Comparison of ENCODE assay signal across 11 cellular contexts in genomic region chr17:2173005-2173404, GRCh38.
DNase-seq lines count a peak whose midpoint lies in the region; ATAC-seq, FAIRE-seq and TF ChIP-seq lines count a peak whose summit lies in the region.
"Had no signal": no experiment of that assay in that cellular context is flagged by ENCODE, and none has a peak within 500 bp of the region (broad histone marks: within the 10 kb centered on the region; RNA-seq: fewer than 3 reads in every experiment).

No MANE protein-coding gene starts in this region.

- FAIRE-seq in astrocyte (lab: Jason Lieb, UNC): no peak

- peaks cover 13% of the 10 kb centered on the region for H3K36me3 ChIP-seq in astrocyte (ENCODE audit: insufficient read depth, low read length)
- H3K36me3 ChIP-seq in heart right ventricle: peaks cover 0 to 48% (median 0%) of the 10 kb centered on the region in 9 donors
- no peaks in the 10 kb centered on the region for H3K36me3 ChIP-seq in rectal smooth muscle tissue (ENCODE audit: control insufficient read depth, insufficient read depth, low read length)

- DNase-seq in ELR (ENCODE audit: low read depth): peak; percentile 54
- peak; percentile 72 for DNase-seq in astrocyte (ENCODE audit: low read depth)
- peak in 1 of 2 donors; percentile 48 for DNase-seq in heart right ventricle
- no peak for DNase-seq in NCI-H1930 (lab: John Stamatoyannopoulos, UW)
- DNase-seq: activated CD4-positive, CD25-positive, alpha-beta regulatory T cell treated with anti-CD3 and anti-CD28 coated beads, Interleukin-2, amount 50 U/mL, for 72 hours; NCI-H69 had no signal

- H3K4me3 ChIP-seq in astrocyte (ENCODE audit: insufficient read depth, low read depth, low read length) (no peak overlapping the region), heart right ventricle (peak overlapping the region in 2 of 10 donors; percentile 20 to 35), rectal smooth muscle tissue (ENCODE audit: low read length) (no peak overlapping the region)

- intact Hi-C loops in heart right ventricle (cut with DNase I): loop anchor here in 9 of 10 donors (2.0 to 10.0 kb wide), 12 partner anchors 34 to 222 kb away; partner anchors contain the start of gene HIC1 (in 4 of the 9)

- peak overlapping the region; percentile 96 for H3K27ac Mint-ChIP-seq in astrocyte (ENCODE audit: unreplicated experiment)
- H3K27ac Mint-ChIP-seq: activated naive CD8-positive, alpha-beta T cell had no signal

- no peaks in the 10 kb centered on the region for H3K27me3 Mint-ChIP-seq in astrocyte (ENCODE audit: low read depth, unreplicated experiment)
- H3K27me3 Mint-ChIP-seq: activated naive CD8-positive, alpha-beta T cell had no signal

- H3K9me3 ChIP-seq in astrocyte (ENCODE audit: insufficient read depth, low read depth, low read length) (no peaks in the 10 kb centered on the region), heart right ventricle (no peaks in the 10 kb centered on the region)

- peaks cover 57% of the 10 kb centered on the region for H3K4me1 ChIP-seq in astrocyte (ENCODE audit: insufficient read depth, low read length)
- H3K4me1 ChIP-seq in heart right ventricle: peaks cover 42 to 90% (median 72%) of the 10 kb centered on the region in 9 donors
- peaks cover 64% of the 10 kb centered on the region for H3K4me1 ChIP-seq in rectal smooth muscle tissue (ENCODE audit: control insufficient read depth, insufficient read depth, low read length)

- H3K27me3 ChIP-seq in astrocyte (ENCODE audit: insufficient read depth, low read length) (no peaks in the 10 kb centered on the region), heart right ventricle (no peaks in the 10 kb centered on the region), rectal smooth muscle tissue (ENCODE audit: control insufficient read depth, insufficient read depth, low read length) (no peaks in the 10 kb centered on the region)

- ATAC-seq in heart right ventricle (peak in 6 of 8 donors; percentile 32 to 72 (median 47)), HG03135 (IDR thresholded peaks at IDR 0.05; ENCODE audit: unreplicated experiment) (no peak), GM18907 (IDR thresholded peaks at IDR 0.05; ENCODE audit: unreplicated experiment) (no peak), GM19328 (IDR thresholded peaks at IDR 0.05; ENCODE audit: unreplicated experiment) (no peak)

- H4K20me1 ChIP-seq in astrocyte (ENCODE audit: insufficient read depth, low read length): no peaks in the 10 kb centered on the region

- no peak overlapping the region for H3K4me3 Mint-ChIP-seq in astrocyte (ENCODE audit: unreplicated experiment)
- H3K4me3 Mint-ChIP-seq: activated naive CD8-positive, alpha-beta T cell had no signal

- peaks cover 26% of the 10 kb centered on the region for H3K79me2 ChIP-seq in astrocyte (ENCODE audit: insufficient read depth, low read length)

- H3K9me3 Mint-ChIP-seq in astrocyte (ENCODE audit: unreplicated experiment): no peaks in the 10 kb centered on the region

- H3K4me2 ChIP-seq in astrocyte (ENCODE audit: low read length): peak overlapping the region; percentile 83

- peaks cover 33% of the 10 kb centered on the region for H3K36me3 Mint-ChIP-seq in astrocyte (ENCODE audit: low read depth, unreplicated experiment)

- no peak overlapping the region for H2AFZ ChIP-seq in astrocyte (ENCODE audit: low read depth, low read length)

- TF ChIP-seq CTCF in astrocyte (IDR thresholded peaks at IDR 0.05; ENCODE audit: insufficient read depth, low read depth, low read length) (no peak), heart right ventricle (IDR thresholded peaks at IDR 0.05) (no peak)

- H3K4me1 Mint-ChIP-seq in astrocyte (ENCODE audit: low read depth, unreplicated experiment): peaks cover 66% of the 10 kb centered on the region

- 30 to 39% methylated on average over 1 of the region's 1 CpG for WGBS in heart right ventricle, 2 donors

- H3K9ac ChIP-seq in astrocyte (ENCODE audit: low read length) (peak overlapping the region; percentile 94), rectal smooth muscle tissue (ENCODE audit: low read length) (no peak overlapping the region)

- H3K27ac ChIP-seq in astrocyte (ENCODE audit: low read depth, low read length) (peak overlapping the region; percentile 99), heart right ventricle (peak overlapping the region; percentile 52 to 96 (median 88)), rectal smooth muscle tissue (ENCODE audit: low read depth, low read length) (peak overlapping the region; percentile 78)

Comparison
In these comparisons a context has a peak if more than half of its experiments do, and no peak if none do; other contexts are left out.
1. DNase-seq: peak in ELR (single experiment) and astrocyte (single experiment); none in NCI-H1930 (0 of 2).
2. ATAC-seq: peak in heart right ventricle (6 of 8); none in HG03135 (single experiment), GM18907 (single experiment) and GM19328 (single experiment).
3. Peak in every context shown above with its lines, with median percentiles within 50 percentile points of each other: H3K27ac ChIP-seq.